Comparison of ENCODE assay signal across 13 cellular contexts in genomic region chr5:122702524-122702875, GRCh38.
DNase-seq lines count a peak whose midpoint lies in the region; ATAC-seq and TF ChIP-seq lines count a peak whose summit lies in the region.
"Had no signal": no experiment of that assay in that cellular context is flagged by ENCODE, and none has a peak within 500 bp of the region (broad histone marks: within the 10 kb centered on the region; RNA-seq: fewer than 3 reads in every experiment).

No MANE protein-coding gene starts in this region.

- ATAC-seq in GM18909 (IDR thresholded peaks at IDR 0.05; ENCODE audit: poor library complexity, unreplicated experiment) (peak; percentile 37), GM21723 (IDR thresholded peaks at IDR 0.05; ENCODE audit: unreplicated experiment) (peak; percentile 36), HG03196 (IDR thresholded peaks at IDR 0.05; ENCODE audit: unreplicated experiment) (peak; percentile 52), right lobe of liver (no peak)
- no peak for ATAC-seq in activated CD4-positive, CD25-positive, alpha-beta regulatory T cell treated with anti-CD3 and anti-CD28 coated beads, Interleukin-2, amount 50 U/mL, for 24 hours

- no peaks in the 10 kb centered on the region for H3K36me3 ChIP-seq in right lobe of liver

- peaks cover 3% of the 10 kb centered on the region for H3K27me3 Mint-ChIP-seq in endothelial cell (ENCODE audit: unreplicated experiment)

- intact Hi-C loops in right lobe of liver (cut with DNase I) = no loop called here

- WGBS in right lobe of liver (ENCODE audit: insufficient coverage, low coverage, low lambda C conversion rate, missing lambda C conversion rate) = 52% methylated on average over 2 of the region's 2 CpGs

- no peaks in the 10 kb centered on the region for H3K9me3 Mint-ChIP-seq in endothelial cell (ENCODE audit: unreplicated experiment)
- H3K9me3 Mint-ChIP-seq: activated naive CD4-positive, alpha-beta T cell treated with anti-CD3 and anti-CD28 coated beads, Interleukin-2, amount 10 ng/mL, durations not matched to agents 7 days and 5 days; CD4-positive, CD25-positive, alpha-beta regulatory T cell had no signal

- no peaks in the 10 kb centered on the region for H3K4me1 ChIP-seq in right lobe of liver

- no peaks in the 10 kb centered on the region for H3K9me3 ChIP-seq in right lobe of liver

- H3K4me3 Mint-ChIP-seq in endothelial cell (ENCODE audit: unreplicated experiment) = no peak overlapping the region
- H3K4me3 Mint-ChIP-seq: activated naive CD4-positive, alpha-beta T cell treated with anti-CD3 and anti-CD28 coated beads, Interleukin-2, amount 10 ng/mL, durations not matched to agents 7 days and 5 days; CD4-positive, CD25-positive, alpha-beta regulatory T cell had no signal

- no peak for DNase-seq in endothelial cell (ENCODE audit: low spot score)
- DNase-seq in NCI-H1436 treated with DMSO at 0.1 percent for 48 hours (lab: John Stamatoyannopoulos, UW) = no peak
- DNase-seq in erythroblast (lab: John Stamatoyannopoulos, UW) = no peak
- DNase-seq in right lobe of liver = no peak
- DNase-seq: activated naive CD4-positive, alpha-beta T cell treated with anti-CD3 and anti-CD28 coated beads, Interleukin-2, amount 10 ng/mL, durations not matched to agents 7 days and 5 days; CD4-positive, CD25-positive, alpha-beta regulatory T cell; KG1; NCI-H2029; stimulated activated CD4-positive, alpha-beta T cell treated with anti-CD3 and anti-CD28 coated beads, Interleukin-4, amount 100 ng/mL, for 1 hour had no signal

- TF ChIP-seq POLR2A in erythroblast (IDR thresholded peaks at IDR 0.05; ENCODE audit: low read length) (no peak), right lobe of liver (IDR thresholded peaks at IDR 0.05) (no peak)

- no peak overlapping the region for H3K4me3 ChIP-seq in right lobe of liver

- TF ChIP-seq CTCF in endothelial cell (IDR thresholded peaks at IDR 0.05; ENCODE audit: unreplicated experiment) = no peak
- TF ChIP-seq CTCF in right lobe of liver (IDR thresholded peaks at IDR 0.05) = no peak

- peak overlapping the region; percentile 3 for H3K27ac Mint-ChIP-seq in endothelial cell (ENCODE audit: unreplicated experiment)
- H3K27ac Mint-ChIP-seq: activated naive CD4-positive, alpha-beta T cell treated with anti-CD3 and anti-CD28 coated beads, Interleukin-2, amount 10 ng/mL, durations not matched to agents 7 days and 5 days had no signal

- no peak overlapping the region for H3K27ac ChIP-seq in right lobe of liver

- H3K36me3 Mint-ChIP-seq in endothelial cell (ENCODE audit: low read depth, unreplicated experiment) = no peaks in the 10 kb centered on the region
- H3K36me3 Mint-ChIP-seq: activated naive CD4-positive, alpha-beta T cell treated with anti-CD3 and anti-CD28 coated beads, Interleukin-2, amount 10 ng/mL, durations not matched to agents 7 days and 5 days; CD4-positive, CD25-positive, alpha-beta regulatory T cell had no signal

- H3K4me1 Mint-ChIP-seq in endothelial cell (ENCODE audit: unreplicated experiment) = peaks cover 20% of the 10 kb centered on the region
- H3K4me1 Mint-ChIP-seq: activated naive CD4-positive, alpha-beta T cell treated with anti-CD3 and anti-CD28 coated beads, Interleukin-2, amount 10 ng/mL, durations not matched to agents 7 days and 5 days; CD4-positive, CD25-positive, alpha-beta regulatory T cell had no signal

- no peaks in the 10 kb centered on the region for H3K27me3 ChIP-seq in right lobe of liver

Comparison
In these comparisons a context has a peak if more than half of its experiments do, and no peak if none do; other contexts are left out.
1. ATAC-seq: peak in GM18909 (single experiment), GM21723 (single experiment) and HG03196 (single experiment); none in activated CD4-positive, CD25-positive, alpha-beta regulatory T cell treated with anti-CD3 and anti-CD28 coated beads, Interleukin-2, amount 50 U/mL, for 24 hours (0 of 2) and right lobe of liver (0 of 4).